8 cellular contexts compared by ENCODE assay signal in the genomic region with DNA sequence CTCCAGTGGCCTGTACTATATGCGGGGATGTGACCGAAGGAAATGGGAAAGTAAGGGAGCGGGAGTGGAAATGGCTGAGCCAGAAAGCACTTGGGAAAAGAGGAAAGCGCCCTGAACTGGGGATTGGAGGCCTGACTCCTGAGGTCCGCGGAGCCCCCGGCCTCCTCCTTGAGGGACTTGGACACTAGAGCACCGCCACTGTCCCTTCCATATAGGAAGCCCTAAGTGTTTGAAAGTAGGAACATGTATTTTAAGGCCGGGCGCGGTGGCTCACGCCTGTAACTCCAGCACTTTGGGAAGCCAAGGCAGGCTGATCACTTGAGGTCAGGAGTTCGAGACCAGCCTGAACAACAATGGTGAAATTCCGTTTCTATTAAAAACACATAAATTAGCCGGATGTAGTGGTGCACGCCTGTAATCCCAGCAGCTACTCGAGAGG. TPM values are rescaled to one million over a fixed set of nuclear protein-coding genes. Genes with fewer than 3 reads are reported as not detected.
DNase-seq lines count a peak whose midpoint lies in the region; ATAC-seq, FAIRE-seq and TF ChIP-seq lines count a peak whose summit lies in the region.

No MANE protein-coding gene starts in this region.

- peak overlapping the region; percentile 93 for H3K4me3 ChIP-seq in brain microvascular endothelial cell (ENCODE audit: low read depth, low read length)

- H3K4me1 Mint-ChIP-seq in memory B cell = peaks cover 27% of the 10 kb centered on the region

- no peaks in the 10 kb centered on the region for H3K9me3 Mint-ChIP-seq in memory B cell

- ATAC-seq in Right ventricle myocardium inferior (peak; percentile 26), Right ventricle myocardium superior (ENCODE audit: poor library complexity) (no peak), memory B cell (ENCODE audit: low read depth) (no peak), HG03135 (IDR thresholded peaks at IDR 0.05; ENCODE audit: unreplicated experiment) (no peak), HG03139 (IDR thresholded peaks at IDR 0.05; ENCODE audit: unreplicated experiment) (no peak)

- DNase-seq in Right ventricle myocardium inferior (ENCODE audit: missing footprints) (no peak), Right ventricle myocardium superior (no peak), brain microvascular endothelial cell (no peak), memory B cell (ENCODE audit: low spot score in 2 of 2) (no peak), frontal cortex (ENCODE audit: low spot score in 2 of 2) (no peak)
- no peak for DNase-seq in stimulated activated CD4-positive, alpha-beta T cell treated with anti-CD3 and anti-CD28 coated beads, Interleukin-2, amount 100 ng/mL, for 48 hours

- in situ Hi-C loops in brain microvascular endothelial cell (cut with HindIII; ENCODE audit: low pct_ligation_motif_present, low sequenced_read_pairs) = no loop called here

- no peak for FAIRE-seq in frontal cortex (lab: Jason Lieb, UNC)

- peaks cover 3% of the 10 kb centered on the region for H3K36me3 ChIP-seq in brain microvascular endothelial cell (replicated peaks)

- H3K27me3 ChIP-seq in brain microvascular endothelial cell (replicated peaks) = no peaks in the 10 kb centered on the region

- H3K4me3 Mint-ChIP-seq in memory B cell = peak overlapping the region; percentile 99

- intact Hi-C loops in Right ventricle myocardium inferior (cut with DNase I) (loop anchor here (5.0 kb wide), 1 partner anchor 75 kb away; no protein-coding TSS in a partner anchor), Right ventricle myocardium superior (cut with DNase I) (no loop called here)

- no peak for TF ChIP-seq CTCF in brain microvascular endothelial cell (IDR thresholded peaks at IDR 0.05; ENCODE audit: low read depth, low read length, missing control alignments)

- peak overlapping the region; percentile 94 for H3K27ac ChIP-seq in brain microvascular endothelial cell

- H3K27me3 Mint-ChIP-seq in memory B cell = peaks cover 9% of the 10 kb centered on the region

- peak overlapping the region; percentile 99 for H3K27ac Mint-ChIP-seq in memory B cell

- H3K36me3 Mint-ChIP-seq in memory B cell = peaks cover 2% of the 10 kb centered on the region

RNA-seq across cellular contexts. Expression of a gene that starts 0.5 kb away (rescaled TPM):
- total RNA-seq in Right ventricle myocardium inferior (41.4 TPM), Right ventricle myocardium superior (35.1 TPM), frontal cortex (19.6 TPM)

RNA-seq across cellular contexts. Expression of a gene that starts 15.7 kb away (rescaled TPM):
- total RNA-seq in Right ventricle myocardium inferior = 7.4 TPM
- total RNA-seq in Right ventricle myocardium superior = 10.4 TPM
- total RNA-seq in frontal cortex = 55.8 TPM
